ENCODE assay signal across 19 cellular contexts in the genomic region with DNA sequence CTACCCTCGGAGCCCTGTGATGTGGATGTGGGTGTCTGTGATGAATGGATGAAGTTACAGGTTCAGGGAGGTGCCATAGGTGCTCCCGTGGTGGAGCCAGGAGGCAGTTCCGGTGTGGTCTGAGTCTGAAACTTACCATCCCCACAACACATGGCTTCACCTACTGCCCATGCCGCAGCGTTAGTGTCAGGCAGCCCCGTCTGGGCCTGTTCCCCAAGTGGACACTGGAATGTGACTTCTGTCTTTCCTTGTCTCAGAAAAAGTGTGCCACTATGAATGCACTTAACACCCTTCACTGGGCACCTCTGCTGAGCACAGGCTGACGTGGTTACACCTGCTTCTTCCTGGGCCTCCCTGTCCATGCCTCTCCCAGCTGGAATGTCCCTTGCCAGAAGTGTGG. TPM values are rescaled to one million over a fixed set of nuclear protein-coding genes. Genes with fewer than 3 reads are reported as not detected.
DNase-seq lines count a peak whose midpoint lies in the region; ATAC-seq, FAIRE-seq and TF ChIP-seq lines count a peak whose summit lies in the region.
"Had no signal": no experiment of that assay in that cellular context is flagged by ENCODE, and none has a peak within 500 bp of the region (broad histone marks: within the 10 kb centered on the region; RNA-seq: fewer than 3 reads in every experiment).

No MANE protein-coding gene starts in this region.

- no peaks in the 10 kb centered on the region for H3K27me3 Mint-ChIP-seq in Calu3 (ENCODE audit: unreplicated experiment)
- H3K27me3 Mint-ChIP-seq: B cell; CD4-positive, alpha-beta T cell had no signal

- no peak overlapping the region for H3K4me3 Mint-ChIP-seq in Calu3 (ENCODE audit: low read depth, unreplicated experiment)
- H3K4me3 Mint-ChIP-seq: B cell; CD4-positive, alpha-beta T cell; GM23338; H9 had no signal

- peaks cover 93% of the 10 kb centered on the region for H3K79me2 ChIP-seq in DND-41 (ENCODE audit: insufficient read depth, low read length)

- H3K4me1 Mint-ChIP-seq in Calu3 (ENCODE audit: low read depth, unreplicated experiment): no peaks in the 10 kb centered on the region

- no peaks in the 10 kb centered on the region for H3K27me3 ChIP-seq in DND-41 (ENCODE audit: insufficient read depth, low read length, poor library complexity)
- H3K27me3 ChIP-seq in RWPE2 (ENCODE audit: insufficient read depth, poor library complexity, severe bottlenecking): no peaks in the 10 kb centered on the region

- H3K36me3 Mint-ChIP-seq in Calu3 (ENCODE audit: insufficient read depth, unreplicated experiment): no peaks in the 10 kb centered on the region

- H3K27ac ChIP-seq in DND-41 (ENCODE audit: low read length): peak overlapping the region; percentile 3; the same call in 1 of the 2 replicates
- no peak overlapping the region for H3K27ac ChIP-seq in RWPE2 (ENCODE audit: poor library complexity, severe bottlenecking)
- no peak overlapping the region for H3K27ac ChIP-seq in kidney (ENCODE audit: low read depth in 2 of 2, low read length in 2 of 2)

- TF ChIP-seq CTCF in DND-41 (IDR thresholded peaks at IDR 0.05; ENCODE audit: borderline replicate concordance, extremely low read depth, low read length, poor library complexity, severe bottlenecking) (no peak), RWPE2 (IDR thresholded peaks at IDR 0.05; ENCODE audit: poor library complexity, severe bottlenecking) (no peak), kidney (IDR thresholded peaks at IDR 0.05; ENCODE audit: borderline replicate concordance, extremely low read depth, insufficient read depth) (no peak), Calu3 (IDR thresholded peaks at IDR 0.05; ENCODE audit: unreplicated experiment) (no peak)

- peaks cover 10% of the 10 kb centered on the region; the same call in 1 of the 2 replicates for H4K20me1 ChIP-seq in DND-41 (ENCODE audit: insufficient read depth, low read length)

- no peak overlapping the region for H3K4me2 ChIP-seq in DND-41 (ENCODE audit: insufficient read depth, low read length)
- H3K4me2 ChIP-seq: GM23338 had no signal

- no peak overlapping the region for H2AFZ ChIP-seq in DND-41 (ENCODE audit: low read depth, low read length)
- H2AFZ ChIP-seq: GM23338 had no signal

- DNase-seq in DND-41 (no peak), RWPE2 (ENCODE audit: low spot score) (peak; percentile 17), islet precursor cell (peak; percentile 51), sciatic nerve (ENCODE audit: low spot score) (peak; percentile 25), kidney (no peak), germinal center (ENCODE audit: low spot score) (no peak), Calu3 (no peak)
- DNase-seq: C1 segment of cervical spinal cord; CD4-positive, alpha-beta T cell; DMS79; EL; H9 had no signal

- H3K4me3 ChIP-seq in DND-41 (ENCODE audit: low read depth in 1 of 2, low read length in 2 of 2): no peak overlapping the region
- H3K4me3 ChIP-seq in RWPE2 (ENCODE audit: severe bottlenecking): no peak overlapping the region
- no peak overlapping the region for H3K4me3 ChIP-seq in kidney (ENCODE audit: low read length in 2 of 2)
- H3K4me3 ChIP-seq: GM23338 had no signal

- CTCF ChIA-PET in Calu3 (lab: Charles Lee): interaction anchor here (0.6 kb wide), 1 partner anchor 14 kb away, joined by 5 read pairs; no protein-coding TSS in a partner anchor

- FAIRE-seq in kidney (lab: Jason Lieb, UNC): no peak
- FAIRE-seq: A204.1, G401.6, GM12892 had no signal

- H3K36me3 ChIP-seq in DND-41 (ENCODE audit: insufficient read depth, low read length) (peaks cover 17% of the 10 kb centered on the region), RWPE2 (ENCODE audit: low read depth) (no peaks in the 10 kb centered on the region), kidney (ENCODE audit: control insufficient read depth in 1 of 2, insufficient read depth in 2 of 2, low read length in 2 of 2) (no peaks in the 10 kb centered on the region)

- intact Hi-C loops in sciatic nerve (cut with DNase I): no loop called here
- intact Hi-C loops in kidney (cut with DNase I): no loop called here
- intact Hi-C loops in Calu3 (cut with micrococcal nuclease; ENCODE audit: unreplicated experiment): no loop called here

- no TSS peak for BruUV-seq in Calu3 (replicated peaks; lab: Mats Ljungman, UMichigan)

- H3K9me3 Mint-ChIP-seq in Calu3 (ENCODE audit: low read depth, unreplicated experiment): no peaks in the 10 kb centered on the region
- H3K9me3 Mint-ChIP-seq: CD4-positive, alpha-beta T cell; GM23338; H9 had no signal

- no peak overlapping the region for H3K27ac Mint-ChIP-seq in Calu3 (ENCODE audit: unreplicated experiment)
- H3K27ac Mint-ChIP-seq: B cell; CD4-positive, alpha-beta T cell; GM23338; H9 had no signal

- ATAC-seq in DND-41 (ENCODE audit: insufficient read depth, low read depth) (no peak), RWPE2 (ENCODE audit: low read depth) (no peak), sciatic nerve (no peak), HG03139 (IDR thresholded peaks at IDR 0.05; ENCODE audit: unreplicated experiment) (no peak)
- ATAC-seq: GM23338 had no signal

- H3K9me3 ChIP-seq in DND-41 (ENCODE audit: insufficient read depth, low read length, severe bottlenecking) (no peaks in the 10 kb centered on the region), RWPE2 (ENCODE audit: severe bottlenecking) (no peaks in the 10 kb centered on the region), kidney (ENCODE audit: control insufficient read depth in 1 of 2, low read length in 2 of 2) (no peaks in the 10 kb centered on the region)

- H3K9ac ChIP-seq in DND-41 (ENCODE audit: low read depth, low read length) (no peak overlapping the region), kidney (ENCODE audit: low read length in 2 of 2) (no peak overlapping the region)

- peaks cover 47% of the 10 kb centered on the region for H3K4me1 ChIP-seq in DND-41 (ENCODE audit: insufficient read depth, low read length)
- H3K4me1 ChIP-seq in RWPE2 (ENCODE audit: insufficient read depth, poor library complexity, severe bottlenecking): peaks cover 5% of the 10 kb centered on the region
- no peaks in the 10 kb centered on the region for H3K4me1 ChIP-seq in kidney (ENCODE audit: control insufficient read depth in 1 of 2, insufficient read depth in 1 of 2, low read depth in 1 of 2, low read length in 2 of 2)

RNA-seq across cellular contexts. Expression of a gene that starts 8.6 kb away (rescaled TPM):
- total RNA-seq in sciatic nerve (22.6 TPM), kidney (20.3 TPM), Calu3 (2022) (2.9 and 3.6 TPM in 2 replicates)
- polyA plus RNA-seq in kidney (ENCODE audit: insufficient read depth, low read depth, low replicate concordance): 4.8 TPM
- total RNA-seq: HT-29 had no signal

Comparison
In these comparisons a context has a peak if more than half of its experiments do, and no peak if none do; other contexts are left out.
1. DNase-seq: peak in RWPE2 (single experiment), islet precursor cell (single experiment) and sciatic nerve (single experiment); none in DND-41 (single experiment), kidney (single experiment), germinal center (single experiment) and Calu3 (single experiment).